Comparison of ENCODE assay signal across 9 cellular contexts in the genomic region with DNA sequence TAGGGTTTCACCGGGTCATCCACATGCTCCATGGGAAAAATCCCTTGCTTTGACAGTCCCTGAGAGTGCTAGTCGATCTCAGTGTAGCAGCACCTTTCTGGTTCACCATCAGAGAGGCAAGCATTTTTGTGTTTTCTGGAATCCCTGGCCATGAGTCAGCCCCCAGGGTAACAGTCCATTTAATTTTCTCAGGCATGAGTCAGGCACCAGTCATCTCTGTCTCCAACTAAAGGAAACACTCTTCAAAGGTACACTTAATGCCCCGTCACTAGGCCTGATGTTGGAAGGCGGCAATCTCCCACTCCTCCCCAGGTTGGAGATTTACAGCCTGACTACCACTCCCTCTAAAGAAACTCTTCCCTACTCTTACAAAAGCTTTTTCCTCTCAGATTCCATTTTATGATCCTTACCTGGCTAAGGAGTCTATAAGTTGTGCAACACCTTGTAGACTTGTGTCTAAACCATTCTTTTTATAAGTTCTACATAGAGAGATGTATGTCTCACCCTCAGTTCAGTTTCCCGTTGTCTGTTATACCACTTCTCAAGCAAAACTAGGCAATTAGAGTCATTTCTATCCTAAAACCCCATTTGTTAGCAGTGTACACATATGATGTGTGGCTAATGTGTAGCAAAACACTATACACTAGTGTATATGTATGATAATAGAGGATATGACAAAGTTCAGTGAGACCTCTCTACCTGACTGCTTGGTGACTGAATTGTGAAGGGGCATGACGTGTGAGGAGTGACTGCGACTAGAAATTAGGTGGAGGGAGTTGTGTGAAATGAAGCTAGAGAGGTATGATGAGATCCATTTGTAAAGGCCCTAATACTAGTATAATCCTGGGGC. TPM values are rescaled to one million over a fixed set of nuclear protein-coding genes. Genes with fewer than 3 reads are reported as not detected.
DNase-seq lines count a peak whose midpoint lies in the region; ATAC-seq and TF ChIP-seq lines count a peak whose summit lies in the region.
"Had no signal": no experiment of that assay in that cellular context is flagged by ENCODE, and none has a peak within 500 bp of the region (broad histone marks: within the 10 kb centered on the region; RNA-seq: fewer than 3 reads in every experiment).

No MANE protein-coding gene starts in this region.

- no peak overlapping the region for H3K27ac Mint-ChIP-seq in WTC11
- H3K27ac Mint-ChIP-seq: activated naive CD8-positive, alpha-beta T cell treated with anti-CD3 and anti-CD28 coated beads, Interleukin-2, amount 10 ng/mL, durations not matched to agents 7 days and 5 days had no signal

- CTCF ChIA-PET in A673 (lab: Charles Lee) (no interaction called here), WTC11 (lab: Charles Lee) (no interaction called here)

- no peak overlapping the region for H3K27ac ChIP-seq in A673 (ENCODE audit: low read depth, low read length, poor library complexity, severe bottlenecking)

- POLR2A ChIA-PET in A673 (lab: Charles Lee; ENCODE audit: low non-redundant PET) (no interaction called here), WTC11 (lab: Charles Lee) (no interaction called here)

- peaks cover 3% of the 10 kb centered on the region for H3K9me3 ChIP-seq in A673 (ENCODE audit: low read depth, low read length, poor library complexity, severe bottlenecking)

- TF ChIP-seq CTCF in A673 (conservative IDR thresholded peaks at IDR 0.05; ENCODE audit: low read depth, low read length) (no peak), WTC11 (IDR thresholded peaks at IDR 0.05) (no peak)

- peak; percentile 17 for DNase-seq in A673 (ENCODE audit: low spot score)
- DNase-seq in H4 (ENCODE audit: low spot score): peak; percentile 51
- DNase-seq in WTC11 (ENCODE audit: low spot score): no peak
- DNase-seq in glomerular visceral epithelial cell (ENCODE audit: extremely low spot score): peak; percentile 82
- DNase-seq in NCI-H748 (lab: John Stamatoyannopoulos, UW; ENCODE audit: unreplicated experiment): no peak
- no peak for DNase-seq in NOMO-1 treated with dmso at 0.1 percent for 144 hours (lab: John Stamatoyannopoulos, UW; ENCODE audit: unreplicated experiment)
- no peak for DNase-seq in NCI-H2107 (lab: John Stamatoyannopoulos, UW)
- DNase-seq: activated naive CD8-positive, alpha-beta T cell treated with anti-CD3 and anti-CD28 coated beads, Interleukin-2, amount 10 ng/mL, durations not matched to agents 7 days and 5 days had no signal

- no peaks in the 10 kb centered on the region for H3K36me3 ChIP-seq in A673 (ENCODE audit: insufficient read depth, low read length, poor library complexity, severe bottlenecking)

- no peak overlapping the region for H3K4me3 ChIP-seq in A673 (ENCODE audit: low read depth, low read length, poor library complexity, severe bottlenecking)

- peaks cover 41% of the 10 kb centered on the region for H3K9me3 Mint-ChIP-seq in WTC11

- H3K4me1 ChIP-seq in A673 (ENCODE audit: insufficient read depth, low read length, poor library complexity, severe bottlenecking): no peaks in the 10 kb centered on the region

- peaks cover 17% of the 10 kb centered on the region for H3K36me3 Mint-ChIP-seq in WTC11

- H3K4me3 Mint-ChIP-seq in WTC11: no peak overlapping the region
- H3K4me3 Mint-ChIP-seq: activated naive CD8-positive, alpha-beta T cell treated with anti-CD3 and anti-CD28 coated beads, Interleukin-2, amount 10 ng/mL, durations not matched to agents 7 days and 5 days had no signal

- peaks cover 26% of the 10 kb centered on the region for H3K4me1 Mint-ChIP-seq in WTC11

- H3K27me3 ChIP-seq in A673 (replicated peaks; ENCODE audit: insufficient read depth, low read depth, low read length, poor library complexity): no peaks in the 10 kb centered on the region

- no peaks in the 10 kb centered on the region; the same call in 1 of the 2 replicates for H3K27me3 Mint-ChIP-seq in WTC11 (ENCODE audit: low read depth)

- BruUV-seq in A673 (replicated peaks; lab: Mats Ljungman, UMichigan): no TSS peak

- intact Hi-C loops in A673 (cut with micrococcal nuclease; ENCODE audit: unreplicated experiment): no loop called here

- ATAC-seq in WTC11 (peak; percentile 50), HG02623 (IDR thresholded peaks at IDR 0.05; ENCODE audit: unreplicated experiment) (no peak)

TF ChIP-seq in WTC11, 78 proteins besides CTCF, POLR2A, EP300 and RAD21 (continues in another document):
- TF ChIP-seq PRRX2 (CRISPR knock-in tag; IDR thresholded peaks at IDR 0.05) (no peak), ESRRA (CRISPR knock-in tag; IDR thresholded peaks at IDR 0.05; ENCODE audit: borderline replicate concordance) (no peak), TEAD4 (CRISPR knock-in tag; IDR thresholded peaks at IDR 0.05) (no peak), ZBTB21 (CRISPR knock-in tag; IDR thresholded peaks at IDR 0.05; ENCODE audit: borderline replicate concordance) (no peak), ELF4 (CRISPR knock-in tag; IDR thresholded peaks at IDR 0.05; ENCODE audit: low read depth) (no peak), STAT6 (CRISPR knock-in tag; conservative IDR thresholded peaks at IDR 0.05; ENCODE audit: low read depth) (no peak), ZNF671 (CRISPR knock-in tag; IDR thresholded peaks at IDR 0.05) (no peak), MYBL2 (CRISPR knock-in tag; IDR thresholded peaks at IDR 0.05) (no peak)
- TF ChIP-seq, protein P1, sequence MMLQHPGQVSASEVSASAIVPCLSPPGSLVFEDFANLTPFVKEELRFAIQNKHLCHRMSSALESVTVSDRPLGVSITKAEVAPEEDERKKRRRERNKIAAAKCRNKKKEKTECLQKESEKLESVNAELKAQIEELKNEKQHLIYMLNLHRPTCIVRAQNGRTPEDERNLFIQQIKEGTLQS (CRISPR knock-in tag; conservative IDR thresholded peaks at IDR 0.05): no peak
- TF ChIP-seq, protein P2, sequence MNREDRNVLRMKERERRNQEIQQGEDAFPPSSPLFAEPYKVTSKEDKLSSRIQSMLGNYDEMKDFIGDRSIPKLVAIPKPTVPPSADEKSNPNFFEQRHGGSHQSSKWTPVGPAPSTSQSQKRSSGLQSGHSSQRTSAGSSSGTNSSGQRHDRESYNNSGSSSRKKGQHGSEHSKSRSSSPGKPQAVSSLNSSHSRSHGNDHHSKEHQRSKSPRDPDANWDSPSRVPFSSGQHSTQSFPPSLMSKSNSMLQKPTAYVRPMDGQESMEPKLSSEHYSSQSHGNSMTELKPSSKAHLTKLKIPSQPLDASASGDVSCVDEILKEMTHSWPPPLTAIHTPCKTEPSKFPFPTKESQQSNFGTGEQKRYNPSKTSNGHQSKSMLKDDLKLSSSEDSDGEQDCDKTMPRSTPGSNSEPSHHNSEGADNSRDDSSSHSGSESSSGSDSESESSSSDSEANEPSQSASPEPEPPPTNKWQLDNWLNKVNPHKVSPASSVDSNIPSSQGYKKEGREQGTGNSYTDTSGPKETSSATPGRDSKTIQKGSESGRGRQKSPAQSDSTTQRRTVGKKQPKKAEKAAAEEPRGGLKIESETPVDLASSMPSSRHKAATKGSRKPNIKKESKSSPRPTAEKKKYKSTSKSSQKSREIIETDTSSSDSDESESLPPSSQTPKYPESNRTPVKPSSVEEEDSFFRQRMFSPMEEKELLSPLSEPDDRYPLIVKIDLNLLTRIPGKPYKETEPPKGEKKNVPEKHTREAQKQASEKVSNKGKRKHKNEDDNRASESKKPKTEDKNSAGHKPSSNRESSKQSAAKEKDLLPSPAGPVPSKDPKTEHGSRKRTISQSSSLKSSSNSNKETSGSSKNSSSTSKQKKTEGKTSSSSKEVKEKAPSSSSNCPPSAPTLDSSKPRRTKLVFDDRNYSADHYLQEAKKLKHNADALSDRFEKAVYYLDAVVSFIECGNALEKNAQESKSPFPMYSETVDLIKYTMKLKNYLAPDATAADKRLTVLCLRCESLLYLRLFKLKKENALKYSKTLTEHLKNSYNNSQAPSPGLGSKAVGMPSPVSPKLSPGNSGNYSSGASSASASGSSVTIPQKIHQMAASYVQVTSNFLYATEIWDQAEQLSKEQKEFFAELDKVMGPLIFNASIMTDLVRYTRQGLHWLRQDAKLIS (CRISPR knock-in tag; IDR thresholded peaks at IDR 0.05; ENCODE audit: borderline replicate concordance): no peak

RNA-seq across cellular contexts. Expression of gene TMEM19, which starts 24.6 kb away (rescaled TPM):
- 52.6 and 56.3 TPM in 2 replicates for total RNA-seq in A673 (2021)
- 27.0 and 47.1 TPM in 2 replicates for total RNA-seq in H4 (2014; rRNA removed; shearing (Covaris generic))
- 10.7 to 15.6 TPM (median 11.7 TPM) in 3 replicates for total RNA-seq in WTC11 (2021)

RNA-seq across cellular contexts. Expression of gene RAB21, which starts 44.2 kb away (rescaled TPM):
- 105 and 109 TPM in 2 replicates for total RNA-seq in A673 (2021)
- 22.0 and 24.4 TPM in 2 replicates for total RNA-seq in H4 (2014; rRNA removed; shearing (Covaris generic))
- total RNA-seq in WTC11 (2021): 32.6 to 35.8 TPM (median 33.6 TPM) in 3 replicates

RNA-seq across cellular contexts. Expression of gene THAP2, which starts 46.4 kb away (rescaled TPM):
- total RNA-seq in A673 (2021) (7.7 TPM in 2 replicates), WTC11 (2021) (6.4 to 9.0 TPM (median 8.3 TPM) in 3 replicates)
- total RNA-seq in H4 (2014; rRNA removed; shearing (Covaris generic)): 3.1 and 5.6 TPM in 2 replicates

RNA-seq across cellular contexts. Expression of gene ZFC3H1, which starts 46.9 kb away (rescaled TPM):
- 48.7 and 55.9 TPM in 2 replicates for total RNA-seq in A673 (2021)
- total RNA-seq in H4 (2014; rRNA removed; shearing (Covaris generic)): 4.4 and 5.5 TPM in 2 replicates
- total RNA-seq in WTC11 (2021): 28.3 to 33.9 TPM (median 30.9 TPM) in 3 replicates

Comparison
In these comparisons a context has a peak if more than half of its experiments do, and no peak if none do; other contexts are left out.
1. DNase-seq: peak in A673 (single experiment), H4 (single experiment) and glomerular visceral epithelial cell (single experiment); none in WTC11 (single experiment), NCI-H748 (single experiment), NOMO-1 treated with dmso at 0.1 percent for 144 hours (single experiment) and NCI-H2107 (single experiment).